ENCODE assay signal across 15 cellular contexts in the genomic region with DNA sequence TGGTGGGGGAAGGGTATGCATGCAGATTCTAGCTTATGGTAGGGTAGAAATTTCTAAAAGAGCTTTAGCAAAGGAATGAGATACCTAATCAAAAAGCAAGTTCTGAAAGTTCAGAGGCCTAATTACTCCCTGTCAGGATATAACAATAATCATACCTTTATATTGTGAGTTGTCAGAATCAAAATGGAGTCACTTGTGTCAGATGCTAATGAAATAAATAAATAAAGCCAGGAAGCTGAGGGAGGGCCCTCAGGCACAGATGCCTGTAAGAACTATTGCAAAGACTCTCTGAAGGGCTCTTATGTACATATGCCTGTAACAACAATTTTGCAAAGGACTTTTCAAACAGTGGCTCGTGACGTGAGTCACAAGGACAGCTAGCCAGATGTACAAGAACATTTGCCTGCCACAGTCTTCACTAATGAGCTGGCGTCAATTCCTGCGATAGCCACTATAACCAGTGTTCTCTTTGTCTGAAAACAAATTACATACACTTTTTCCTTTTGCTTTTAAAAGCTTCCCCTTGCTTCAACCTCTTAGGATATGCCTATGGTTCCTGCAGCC. TPM values are rescaled to one million over a fixed set of nuclear protein-coding genes. Genes with fewer than 3 reads are reported as not detected.
DNase-seq lines count a peak whose midpoint lies in the region; ATAC-seq and TF ChIP-seq lines count a peak whose summit lies in the region.
"Had no signal": no experiment of that assay in that cellular context is flagged by ENCODE, and none has a peak within 500 bp of the region (broad histone marks: within the 10 kb centered on the region; RNA-seq: fewer than 3 reads in every experiment).

No MANE protein-coding gene starts in this region.

- in situ Hi-C loops in ACHN (cut with HindIII; ENCODE audit: low pct_ligation_motif_present, low pct_unique_long_range_greater_than_20kb, low sequenced_read_pairs): no loop called here

- ATAC-seq in GM18870 (IDR thresholded peaks at IDR 0.05; ENCODE audit: unreplicated experiment): no peak
- ATAC-seq: stimulated activated effector memory CD8-positive, alpha-beta T cell treated with anti-CD3 and anti-CD28 coated beads, Interleukin-12 subunit alpha, Interleukin-12 subunit beta, amount 100 ng/mL, for 72 hours had no signal

- peaks cover 5% of the 10 kb centered on the region for H3K36me3 Mint-ChIP-seq in progenitor cell of endocrine pancreas (ENCODE audit: insufficient read depth)
- H3K36me3 Mint-ChIP-seq: stimulated activated effector memory CD8-positive, alpha-beta T cell treated with anti-CD3 and anti-CD28 coated beads, Interleukin-12 subunit alpha, Interleukin-12 subunit beta, amount 100 ng/mL, for 72 hours had no signal

- H3K4me3 ChIP-seq in foreskin fibroblast (ENCODE audit: low read depth in 1 of 2, low read length in 2 of 2): no peak overlapping the region
- H3K4me3 ChIP-seq: MG63 had no signal

- peaks cover 16% of the 10 kb centered on the region for H3K9me3 Mint-ChIP-seq in progenitor cell of endocrine pancreas (ENCODE audit: low read depth)
- H3K9me3 Mint-ChIP-seq: activated naive CD4-positive, alpha-beta T cell treated with anti-CD3 and anti-CD28 coated beads for 36 hours; stimulated activated effector memory CD8-positive, alpha-beta T cell treated with anti-CD3 and anti-CD28 coated beads, Interleukin-12 subunit alpha, Interleukin-12 subunit beta, amount 100 ng/mL, for 72 hours had no signal

- H3K4me3 Mint-ChIP-seq in progenitor cell of endocrine pancreas (ENCODE audit: low read depth): no peak overlapping the region
- H3K4me3 Mint-ChIP-seq: activated naive CD4-positive, alpha-beta T cell treated with anti-CD3 and anti-CD28 coated beads for 36 hours; stimulated activated effector memory CD8-positive, alpha-beta T cell treated with anti-CD3 and anti-CD28 coated beads, Interleukin-12 subunit alpha, Interleukin-12 subunit beta, amount 100 ng/mL, for 72 hours had no signal

- H3K27ac Mint-ChIP-seq in progenitor cell of endocrine pancreas: no peak overlapping the region
- H3K27ac Mint-ChIP-seq: activated naive CD4-positive, alpha-beta T cell treated with anti-CD3 and anti-CD28 coated beads for 36 hours; stimulated activated effector memory CD8-positive, alpha-beta T cell treated with anti-CD3 and anti-CD28 coated beads, Interleukin-12 subunit alpha, Interleukin-12 subunit beta, amount 100 ng/mL, for 72 hours had no signal

- H3K4me1 Mint-ChIP-seq in progenitor cell of endocrine pancreas (ENCODE audit: low read depth): peaks cover under 1% of the 10 kb centered on the region
- H3K4me1 Mint-ChIP-seq: stimulated activated effector memory CD8-positive, alpha-beta T cell treated with anti-CD3 and anti-CD28 coated beads, Interleukin-12 subunit alpha, Interleukin-12 subunit beta, amount 100 ng/mL, for 72 hours had no signal

- TF ChIP-seq CTCF in foreskin fibroblast (IDR thresholded peaks at IDR 0.05; ENCODE audit: low read depth, low read length) (no peak), GM20000 (IDR thresholded peaks at IDR 0.05; ENCODE audit: extremely low read depth, missing control alignments) (no peak), progenitor cell of endocrine pancreas (IDR thresholded peaks at IDR 0.05; ENCODE audit: unreplicated experiment) (no peak)

- H3K27me3 Mint-ChIP-seq in progenitor cell of endocrine pancreas: no peaks in the 10 kb centered on the region

- peak; percentile 69 for DNase-seq in AG08395 (ENCODE audit: low spot score)
- peak; percentile 50 for DNase-seq in HS-5 (ENCODE audit: low read depth)
- DNase-seq in RPMI7951 (ENCODE audit: low read depth): peak; percentile 76
- peak; percentile 93 for DNase-seq in foreskin fibroblast
- DNase-seq in ACHN: no peak
- no peak for DNase-seq in GM20000 (ENCODE audit: low spot score)
- DNase-seq in progenitor cell of endocrine pancreas (ENCODE audit: low spot score, unreplicated experiment): no peak
- DNase-seq: activated naive CD4-positive, alpha-beta T cell treated with anti-CD3 and anti-CD28 coated beads for 36 hours; MG63; stimulated activated CD4-positive, alpha-beta T cell treated with anti-CD3 and anti-CD28 coated beads, Interleukin-2, amount 100 ng/mL, for 48 hours had no signal

RNA-seq across cellular contexts. Expression of a gene that starts 27.4 kb away (rescaled TPM):
- not detected in 2 replicates for total RNA-seq in RPMI7951 (2014; rRNA removed; shearing (Covaris generic))
- total RNA-seq in progenitor cell of endocrine pancreas: 0.26 and 0.36 TPM in 2 replicates
- total RNA-seq: activated CD8-positive, alpha-beta memory T cell treated with anti-CD3 and anti-CD28 coated beads for 36 hours; activated naive CD4-positive, alpha-beta T cell treated with anti-CD3 and anti-CD28 coated beads for 36 hours; Daoy; H4 had no signal

Comparison
In these comparisons a context has a peak if more than half of its experiments do, and no peak if none do; other contexts are left out.
1. DNase-seq: peak in AG08395 (single experiment), HS-5 (single experiment), RPMI7951 (single experiment) and foreskin fibroblast (2 of 2); none in ACHN (single experiment), GM20000 (single experiment) and progenitor cell of endocrine pancreas (single experiment).